22 cellular contexts compared by ENCODE assay signal in the genomic region with DNA sequence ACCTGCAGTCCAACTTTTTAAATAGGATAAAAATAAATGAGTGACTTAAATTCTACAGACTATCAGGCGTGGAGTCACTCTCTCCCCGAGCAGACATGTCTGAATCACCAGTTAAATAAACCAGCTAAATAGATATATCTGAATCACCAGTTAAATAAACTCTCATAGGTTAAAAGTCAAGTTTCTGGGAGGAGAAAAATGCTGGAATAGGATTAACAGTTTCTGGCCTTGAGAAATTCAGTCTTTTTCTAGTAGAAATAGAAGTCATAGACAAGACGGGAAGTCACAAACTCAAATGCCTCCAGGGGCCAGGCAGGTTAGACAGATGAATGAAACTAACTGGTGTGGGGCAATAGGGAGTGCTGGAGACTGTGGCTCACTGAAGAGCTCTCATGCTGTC.
DNase-seq lines count a peak whose midpoint lies in the region; ATAC-seq and TF ChIP-seq lines count a peak whose summit lies in the region.
"Had no signal": no experiment of that assay in that cellular context is flagged by ENCODE, and none has a peak within 500 bp of the region (broad histone marks: within the 10 kb centered on the region; RNA-seq: fewer than 3 reads in every experiment).

No MANE protein-coding gene starts in this region.

- no peaks in the 10 kb centered on the region for H3K36me3 Mint-ChIP-seq in activated CD4-positive, alpha-beta T cell treated with anti-CD3 and anti-CD28 coated beads, Interleukin-2, amount 10 ng/mL, durations not matched to agents 7 days and 5 days (ENCODE audit: low read depth)
- H3K36me3 Mint-ChIP-seq: activated CD8-positive, alpha-beta memory T cell treated with anti-CD3 and anti-CD28 coated beads, Interleukin-2, amount 10 ng/mL, durations not matched to agents 7 days and 5 days; activated naive CD4-positive, alpha-beta T cell treated with anti-CD3 and anti-CD28 coated beads, Interleukin-2, amount 50 U/mL, for 24 hours had no signal

- H3K36me3 ChIP-seq in GM23248 (ENCODE audit: low read depth) (no peaks in the 10 kb centered on the region), kidney epithelial cell (ENCODE audit: control insufficient read depth, insufficient read depth, low read length) (no peaks in the 10 kb centered on the region)
- H3K36me3 ChIP-seq: BLaER1 treated with 17β-estradiol and CSF1 and Interleukin-3, amounts not matched to agents 10 nM and 100 nM; colonic mucosa; heart left ventricle; left ventricle myocardium inferior; upper lobe of right lung had no signal

- DNase-seq in GM23248 (peak; percentile 40), astrocyte of the hippocampus (ENCODE audit: low read depth, low spot score) (peak; percentile 10), kidney epithelial cell (ENCODE audit: low read depth) (peak; percentile 5), stromal cell of bone marrow (ENCODE audit: low read depth) (peak; percentile 59)
- DNase-seq in activated CD4-positive, alpha-beta T cell treated with anti-CD3 and anti-CD28 coated beads, Interleukin-2, amount 50 U/mL, for 4 hours: no peak
- no peak for DNase-seq in activated CD4-positive, alpha-beta T cell treated with anti-CD3 and anti-CD28 coated beads, Interleukin-2, amount 10 ng/mL, durations not matched to agents 7 days and 5 days
- DNase-seq: activated CD8-positive, alpha-beta memory T cell treated with anti-CD3 and anti-CD28 coated beads, Interleukin-2, amount 10 ng/mL, durations not matched to agents 7 days and 5 days; colonic mucosa; GOT3; heart left ventricle; KG1; left ventricle myocardium inferior; NCI-H1092 treated with DMSO at 0.1 percent for 48 hours; NCI-H2081; upper lobe of right lung had no signal

- H3F3A ChIP-seq in GM23248 (ENCODE audit: insufficient read depth): 0 out of 2 replicates have a peak, but pooled peaks cover 9% of the 10 kb centered on the region

- in situ Hi-C loops in GM23248 (cut with MboI): no loop called here

- POLR2A ChIA-PET in activated CD4-positive, alpha-beta T cell treated with anti-CD3 and anti-CD28 coated beads, Interleukin-2, amount 10 ng/mL, durations not matched to agents 7 days and 5 days (lab: Charles Lee): no interaction called here

- WGBS in GM23248 (ENCODE audit: low coverage in 1 of 2, low lambda C conversion rate in 2 of 2, missing lambda C conversion rate in 2 of 2), 2 experiments: 15 to 21% methylated on average over 3 of the region's 3 CpGs

- H3K9me3 Mint-ChIP-seq in activated CD4-positive, alpha-beta T cell treated with anti-CD3 and anti-CD28 coated beads, Interleukin-2, amount 10 ng/mL, durations not matched to agents 7 days and 5 days: peaks cover 4% of the 10 kb centered on the region
- H3K9me3 Mint-ChIP-seq: endodermal cell had no signal

- no peak overlapping the region for H3K4me3 Mint-ChIP-seq in activated CD4-positive, alpha-beta T cell treated with anti-CD3 and anti-CD28 coated beads, Interleukin-2, amount 10 ng/mL, durations not matched to agents 7 days and 5 days
- H3K4me3 Mint-ChIP-seq: activated CD8-positive, alpha-beta memory T cell treated with anti-CD3 and anti-CD28 coated beads, Interleukin-2, amount 10 ng/mL, durations not matched to agents 7 days and 5 days; activated naive CD4-positive, alpha-beta T cell treated with anti-CD3 and anti-CD28 coated beads, Interleukin-2, amount 50 U/mL, for 24 hours; activated T-helper 1 cell treated with anti-CD3 and anti-CD28 coated beads, Interleukin-12 subunit alpha, Interleukin-12 subunit beta, Interleukin-2, Interleukin-4 antibody, amounts not matched to agents 30 ng/mL and 10 ng/mL and 1 ng/mL, durations not matched to agents 14 hours and 24 hours and 36 hours; endodermal cell had no signal

- no peak for ATAC-seq in HG03196 (IDR thresholded peaks at IDR 0.05; ENCODE audit: unreplicated experiment)
- ATAC-seq: activated CD8-positive, alpha-beta memory T cell treated with anti-CD3 and anti-CD28 coated beads, Interleukin-2, amount 10 ng/mL, durations not matched to agents 7 days and 5 days; GM12878; heart left ventricle; upper lobe of right lung had no signal

- H3K4me3 ChIP-seq in GM23248: no peak overlapping the region
- H3K4me3 ChIP-seq in kidney epithelial cell (ENCODE audit: low read depth, low read length): no peak overlapping the region
- H3K4me3 ChIP-seq: BLaER1 treated with 17β-estradiol and CSF1 and Interleukin-3, amounts not matched to agents 10 nM and 100 nM; colonic mucosa; GM12878; heart left ventricle; left ventricle myocardium inferior; upper lobe of right lung had no signal

- H3K4me1 ChIP-seq in GM23248 (ENCODE audit: insufficient read depth): no peaks in the 10 kb centered on the region
- H3K4me1 ChIP-seq: colonic mucosa, heart left ventricle, left ventricle myocardium inferior, upper lobe of right lung had no signal

- no peaks in the 10 kb centered on the region for H3K9me2 ChIP-seq in GM23248 (ENCODE audit: insufficient read depth)

- H3K27ac Mint-ChIP-seq in activated CD4-positive, alpha-beta T cell treated with anti-CD3 and anti-CD28 coated beads, Interleukin-2, amount 10 ng/mL, durations not matched to agents 7 days and 5 days: no peak overlapping the region
- H3K27ac Mint-ChIP-seq: activated CD8-positive, alpha-beta memory T cell treated with anti-CD3 and anti-CD28 coated beads, Interleukin-2, amount 10 ng/mL, durations not matched to agents 7 days and 5 days; activated naive CD4-positive, alpha-beta T cell treated with anti-CD3 and anti-CD28 coated beads, Interleukin-2, amount 50 U/mL, for 24 hours; activated T-helper 1 cell treated with anti-CD3 and anti-CD28 coated beads, Interleukin-12 subunit alpha, Interleukin-12 subunit beta, Interleukin-2, Interleukin-4 antibody, amounts not matched to agents 30 ng/mL and 10 ng/mL and 1 ng/mL, durations not matched to agents 14 hours and 24 hours and 36 hours; endodermal cell had no signal

- H3K27ac ChIP-seq in GM23248: no peak overlapping the region
- H3K27ac ChIP-seq: BLaER1 treated with 17β-estradiol and CSF1 and Interleukin-3, amounts not matched to agents 10 nM and 100 nM; colonic mucosa; heart left ventricle; left ventricle myocardium inferior; RWPE1; upper lobe of right lung had no signal

- no peak overlapping the region for H3K9ac ChIP-seq in GM23248
- H3K9ac ChIP-seq: BLaER1 treated with 17β-estradiol and CSF1 and Interleukin-3, amounts not matched to agents 10 nM and 100 nM had no signal

- no peak overlapping the region for H3K4me2 ChIP-seq in GM23248 (ENCODE audit: unreplicated experiment)
- H3K4me2 ChIP-seq: BLaER1 treated with 17β-estradiol and CSF1 and Interleukin-3, amounts not matched to agents 10 nM and 100 nM had no signal

- H2AFZ ChIP-seq in GM23248: no peak overlapping the region

- no peaks in the 10 kb centered on the region for H3K27me3 Mint-ChIP-seq in activated CD4-positive, alpha-beta T cell treated with anti-CD3 and anti-CD28 coated beads, Interleukin-2, amount 10 ng/mL, durations not matched to agents 7 days and 5 days
- H3K27me3 Mint-ChIP-seq: activated CD8-positive, alpha-beta memory T cell treated with anti-CD3 and anti-CD28 coated beads, Interleukin-2, amount 10 ng/mL, durations not matched to agents 7 days and 5 days; activated naive CD4-positive, alpha-beta T cell treated with anti-CD3 and anti-CD28 coated beads, Interleukin-2, amount 50 U/mL, for 24 hours had no signal

- no peaks in the 10 kb centered on the region for H3K79me2 ChIP-seq in GM23248 (ENCODE audit: insufficient read depth)

- H3K9me3 ChIP-seq in GM23248 (ENCODE audit: low read depth): no peaks in the 10 kb centered on the region
- H3K9me3 ChIP-seq: BLaER1 treated with 17β-estradiol and CSF1 and Interleukin-3, amounts not matched to agents 10 nM and 100 nM; colonic mucosa; heart left ventricle; left ventricle myocardium inferior; upper lobe of right lung had no signal

- H3K27me3 ChIP-seq in GM23248 (replicated peaks; ENCODE audit: insufficient read depth): no peaks in the 10 kb centered on the region
- no peaks in the 10 kb centered on the region for H3K27me3 ChIP-seq in kidney epithelial cell (ENCODE audit: control insufficient read depth, insufficient read depth, low read length)
- H3K27me3 ChIP-seq: BLaER1 treated with 17β-estradiol and CSF1 and Interleukin-3, amounts not matched to agents 10 nM and 100 nM; colonic mucosa; upper lobe of right lung had no signal

- no peaks in the 10 kb centered on the region for H3K4me1 Mint-ChIP-seq in activated CD4-positive, alpha-beta T cell treated with anti-CD3 and anti-CD28 coated beads, Interleukin-2, amount 10 ng/mL, durations not matched to agents 7 days and 5 days
- H3K4me1 Mint-ChIP-seq: activated CD8-positive, alpha-beta memory T cell treated with anti-CD3 and anti-CD28 coated beads, Interleukin-2, amount 10 ng/mL, durations not matched to agents 7 days and 5 days; activated naive CD4-positive, alpha-beta T cell treated with anti-CD3 and anti-CD28 coated beads, Interleukin-2, amount 50 U/mL, for 24 hours had no signal

- CTCF ChIA-PET in activated CD4-positive, alpha-beta T cell treated with anti-CD3 and anti-CD28 coated beads, Interleukin-2, amount 10 ng/mL, durations not matched to agents 7 days and 5 days (lab: Charles Lee): no interaction called here

- H4K20me1 ChIP-seq in GM23248 (ENCODE audit: insufficient read depth): no peaks in the 10 kb centered on the region
- H4K20me1 ChIP-seq: BLaER1 treated with 17β-estradiol and CSF1 and Interleukin-3, amounts not matched to agents 10 nM and 100 nM had no signal

- TF ChIP-seq CTCF in kidney epithelial cell (IDR thresholded peaks at IDR 0.05; ENCODE audit: insufficient read depth, low read length, poor library complexity, severe bottlenecking): no peak

Comparison
In these comparisons a context has a peak if more than half of its experiments do, and no peak if none do; other contexts are left out.
1. DNase-seq: peak in GM23248 (single experiment), astrocyte of the hippocampus (single experiment), kidney epithelial cell (single experiment) and stromal cell of bone marrow (single experiment); none in activated CD4-positive, alpha-beta T cell treated with anti-CD3 and anti-CD28 coated beads, Interleukin-2, amount 50 U/mL, for 4 hours (0 of 2) and activated CD4-positive, alpha-beta T cell treated with anti-CD3 and anti-CD28 coated beads, Interleukin-2, amount 10 ng/mL, durations not matched to agents 7 days and 5 days (single experiment).